ENCODE assay signal across 13 cellular contexts in genomic region chr2:205892141-205893064, GRCh38.
DNase-seq lines count a peak whose midpoint lies in the region; ATAC-seq and TF ChIP-seq lines count a peak whose summit lies in the region.
"Had no signal": no experiment of that assay in that cellular context is flagged by ENCODE, and none has a peak within 500 bp of the region (broad histone marks: within the 10 kb centered on the region; RNA-seq: fewer than 3 reads in every experiment).

No MANE protein-coding gene starts in this region.

- ATAC-seq in WTC11, result peak; percentile 60
- no peak for ATAC-seq in HG03432 (IDR thresholded peaks at IDR 0.05; ENCODE audit: unreplicated experiment)
- ATAC-seq: activated T-cell treated with anti-CD3 and anti-CD28 coated beads, Interleukin-2, amount 50 U/mL, for 72 hours; psoas muscle had no signal

- no peak overlapping the region for H3K27ac ChIP-seq in A673 (ENCODE audit: low read depth, low read length, poor library complexity, severe bottlenecking)
- H3K27ac ChIP-seq: psoas muscle had no signal

- no peak for TF ChIP-seq POLR2A in lower leg skin (IDR thresholded peaks at IDR 0.05)

- intact Hi-C loops in A673 (cut with micrococcal nuclease; ENCODE audit: unreplicated experiment) (no loop called here), lower leg skin (cut with DNase I; ENCODE audit: low total_unique reads) (no loop called here), posterior vena cava (cut with DNase I) (no loop called here)

- H3K4me3 Mint-ChIP-seq in WTC11 (no peak overlapping the region), immature natural killer cell (no peak overlapping the region)
- H3K4me3 Mint-ChIP-seq: activated T-cell treated with anti-CD3 and anti-CD28 coated beads, Interleukin-2, amount 50 U/mL, for 72 hours had no signal

- no TSS peak for BruUV-seq in A673 (replicated peaks; lab: Mats Ljungman, UMichigan)

- H3K9me3 ChIP-seq in A673 (ENCODE audit: low read depth, low read length, poor library complexity, severe bottlenecking), result no peaks in the 10 kb centered on the region
- H3K9me3 ChIP-seq: psoas muscle had no signal

- H3K27ac Mint-ChIP-seq in WTC11 (no peak overlapping the region), immature natural killer cell (no peak overlapping the region)
- H3K27ac Mint-ChIP-seq: activated T-cell treated with anti-CD3 and anti-CD28 coated beads, Interleukin-2, amount 50 U/mL, for 72 hours had no signal

- TF ChIP-seq CTCF in A673 (conservative IDR thresholded peaks at IDR 0.05; ENCODE audit: low read depth, low read length) (no peak), WTC11 (IDR thresholded peaks at IDR 0.05) (no peak), lower leg skin (IDR thresholded peaks at IDR 0.05) (no peak)

- CTCF ChIA-PET in A673 (lab: Charles Lee), result no interaction called here
- CTCF ChIA-PET in WTC11 (lab: Charles Lee), result interaction anchor here (1.0 to 2.4 kb wide), 3 partner anchors 12 to 116 kb away, joined by 3 to 9 read pairs (median 4); no protein-coding TSS in a partner anchor

- H3K4me3 ChIP-seq in A673 (ENCODE audit: low read depth, low read length, poor library complexity, severe bottlenecking) (no peak overlapping the region), lower leg skin (ENCODE audit: low read depth, poor library complexity, severe bottlenecking) (no peak overlapping the region)
- H3K4me3 ChIP-seq: psoas muscle had no signal

- H3K4me1 ChIP-seq in A673 (ENCODE audit: insufficient read depth, low read length, poor library complexity, severe bottlenecking), result no peaks in the 10 kb centered on the region
- H3K4me1 ChIP-seq: psoas muscle had no signal

- peaks cover 8% of the 10 kb centered on the region for H3K9me3 Mint-ChIP-seq in WTC11
- no peaks in the 10 kb centered on the region for H3K9me3 Mint-ChIP-seq in immature natural killer cell
- H3K9me3 Mint-ChIP-seq: activated T-cell treated with anti-CD3 and anti-CD28 coated beads, Interleukin-2, amount 50 U/mL, for 72 hours had no signal

- WGBS in lower leg skin, 2 donors, result 53 to 55% methylated on average over 25 of the region's 25 CpGs

- DNase-seq in A673 (ENCODE audit: low spot score), result peak; percentile 18
- peak; percentile 76 for DNase-seq in NCI-H1694 (lab: John Stamatoyannopoulos, UW)
- DNase-seq in WTC11 (ENCODE audit: low spot score), result no peak
- DNase-seq in lower leg skin (ENCODE audit: low spot score in 2 of 2), result peak; percentile 33 to 81
- DNase-seq in NK-92 treated with Interleukin-12 subunit alpha and Interleukin-12 subunit beta, amount 100 ng/mL, for 24 hours (lab: John Stamatoyannopoulos, UW), result no peak
- DNase-seq in immature natural killer cell, result no peak
- DNase-seq in posterior vena cava (ENCODE audit: low spot score), result no peak
- DNase-seq: activated T-cell treated with anti-CD3 and anti-CD28 coated beads, Interleukin-2, amount 50 U/mL, for 72 hours; effector CD4-positive, alpha-beta T cell; NCI-H1930; psoas muscle; T1000 had no signal

- no peaks in the 10 kb centered on the region for H3K36me3 ChIP-seq in A673 (ENCODE audit: insufficient read depth, low read length, poor library complexity, severe bottlenecking)

- POLR2A ChIA-PET in A673 (lab: Charles Lee; ENCODE audit: low non-redundant PET), result no interaction called here
- POLR2A ChIA-PET in WTC11 (lab: Charles Lee), result no interaction called here

- H3K36me3 Mint-ChIP-seq in WTC11 (no peaks in the 10 kb centered on the region), immature natural killer cell (no peaks in the 10 kb centered on the region)

- no peaks in the 10 kb centered on the region for H3K27me3 ChIP-seq in A673 (replicated peaks; ENCODE audit: insufficient read depth, low read depth, low read length, poor library complexity)

- H3K27me3 Mint-ChIP-seq in WTC11 (ENCODE audit: low read depth) (no peaks in the 10 kb centered on the region), immature natural killer cell (ENCODE audit: low read depth in 3 of 3) (peaks cover 3 to 13% (median 5%) of the 10 kb centered on the region in 3 donors)

- H3K4me1 Mint-ChIP-seq in WTC11 (no peaks in the 10 kb centered on the region), immature natural killer cell (peaks cover 4 to 8% of the 10 kb centered on the region in 2 donors)

TF ChIP-seq in WTC11, 78 proteins besides CTCF, POLR2A, EP300 and RAD21:
- TF ChIP-seq ATF1 (CRISPR knock-in tag; IDR thresholded peaks at IDR 0.05) (no peak), NR2C2 (CRISPR knock-in tag; IDR thresholded peaks at IDR 0.05) (no peak), ARID4B (CRISPR knock-in tag; IDR thresholded peaks at IDR 0.05; ENCODE audit: borderline replicate concordance) (no peak)
TF ChIP-seq in WTC11: peak in this region for 0.

Comparison
In these comparisons a context has a peak if more than half of its experiments do, and no peak if none do; other contexts are left out.
1. DNase-seq: peak in A673 (single experiment), NCI-H1694 (single experiment) and lower leg skin (2 of 2); none in WTC11 (single experiment), NK-92 treated with Interleukin-12 subunit alpha and Interleukin-12 subunit beta, amount 100 ng/mL, for 24 hours (single experiment), immature natural killer cell (0 of 3) and posterior vena cava (single experiment).